ENCODE assay signal across 14 cellular contexts in genomic region chr21:46475296-46475695, GRCh38. TPM values are rescaled to one million over a fixed set of nuclear protein-coding genes. Genes with fewer than 3 reads are reported as not detected.
DNase-seq lines count a peak whose midpoint lies in the region; ATAC-seq and TF ChIP-seq lines count a peak whose summit lies in the region.
"Had no signal": no experiment of that assay in that cellular context is flagged by ENCODE, and none has a peak within 500 bp of the region (broad histone marks: within the 10 kb centered on the region; RNA-seq: fewer than 3 reads in every experiment).

No MANE protein-coding gene starts in this region.

- DNase-seq in CD8-positive, alpha-beta T cell: no peak
- DNase-seq in adipocyte (ENCODE audit: low read depth): peak; percentile 29
- DNase-seq in iris pigment epithelial cell (ENCODE audit: low read depth): peak; percentile 22
- DNase-seq in NAMALWA (ENCODE audit: low spot score): no peak
- no peak for DNase-seq in OCI-LY7 (ENCODE audit: low spot score)
- DNase-seq: BE2C; C1 segment of cervical spinal cord; CD4-positive, CD25-positive, alpha-beta regulatory T cell; DMS153; DMS79; GDM1; H9 had no signal

- CTCF ChIA-PET in CD8-positive, alpha-beta T cell (lab: Charles Lee): no interaction called here
- CTCF ChIA-PET in OCI-LY7 (lab: Charles Lee; ENCODE audit: unreplicated experiment): no interaction called here

- no peaks in the 10 kb centered on the region for H3K27me3 Mint-ChIP-seq in CD8-positive, alpha-beta T cell (ENCODE audit: low read depth)
- H3K27me3 Mint-ChIP-seq: CD4-positive, CD25-positive, alpha-beta regulatory T cell had no signal

- no TSS peak for BruUV-seq in OCI-LY7 (replicated peaks; lab: Mats Ljungman, UMichigan)

- peaks cover 31% of the 10 kb centered on the region for H3K36me3 Mint-ChIP-seq in CD8-positive, alpha-beta T cell

- no peaks in the 10 kb centered on the region for H3K79me2 ChIP-seq in OCI-LY7 (ENCODE audit: insufficient read depth, low read depth, low read length)

- no peaks in the 10 kb centered on the region for H3K9me2 ChIP-seq in OCI-LY7 (ENCODE audit: insufficient read depth, low read length)

- POLR2A ChIA-PET in CD8-positive, alpha-beta T cell (lab: Charles Lee): no interaction called here
- POLR2A ChIA-PET in OCI-LY7 (lab: Charles Lee): interaction anchor here (1.1 to 1.2 kb wide), 2 partner anchors 9 to 16 kb away, joined by 3 read pairs; no protein-coding TSS in a partner anchor

- H3K27me3 ChIP-seq in CD8-positive, alpha-beta T cell (ENCODE audit: insufficient read depth, low read length): no peaks in the 10 kb centered on the region
- no peaks in the 10 kb centered on the region for H3K27me3 ChIP-seq in adipocyte (replicated peaks; ENCODE audit: control insufficient read depth, insufficient read depth, low read length)
- H3K27me3 ChIP-seq: BE2C had no signal

- H3K4me1 ChIP-seq in CD8-positive, alpha-beta T cell (ENCODE audit: insufficient read depth, low read length): peaks cover 25% of the 10 kb centered on the region
- H3K4me1 ChIP-seq in adipocyte (ENCODE audit: control insufficient read depth, insufficient read depth, low read length) (peaks cover 6% of the 10 kb centered on the region), OCI-LY7 (ENCODE audit: insufficient read depth, low read length, poor library complexity, severe bottlenecking) (peaks cover 7% of the 10 kb centered on the region)
- H3K4me1 ChIP-seq: BE2C had no signal

- no peak overlapping the region for H3K4me3 ChIP-seq in CD8-positive, alpha-beta T cell (ENCODE audit: low read depth, low read length)
- no peak overlapping the region for H3K4me3 ChIP-seq in adipocyte (ENCODE audit: low read length)
- H3K4me3 ChIP-seq in OCI-LY7 (ENCODE audit: low read depth, low read length, poor library complexity, severe bottlenecking): no peak overlapping the region

- H3K27ac ChIP-seq in CD8-positive, alpha-beta T cell (ENCODE audit: low read depth, low read length): no peak overlapping the region
- H3K27ac ChIP-seq in OCI-LY7 (ENCODE audit: low read depth, low read length, poor library complexity, severe bottlenecking): no peak overlapping the region

- H3K9me3 ChIP-seq in CD8-positive, alpha-beta T cell (ENCODE audit: low read length): no peaks in the 10 kb centered on the region
- no peaks in the 10 kb centered on the region for H3K9me3 ChIP-seq in adipocyte (ENCODE audit: control insufficient read depth, low read length)
- no peaks in the 10 kb centered on the region for H3K9me3 ChIP-seq in OCI-LY7 (ENCODE audit: low read length)
- H3K9me3 ChIP-seq: BE2C had no signal

- no peak for TF ChIP-seq CTCF in CD8-positive, alpha-beta T cell (IDR thresholded peaks at IDR 0.05)
- no peak for TF ChIP-seq CTCF in OCI-LY7 (conservative IDR thresholded peaks at IDR 0.05; ENCODE audit: low read length)

- H3K4me3 Mint-ChIP-seq in CD8-positive, alpha-beta T cell: no peak overlapping the region
- H3K4me3 Mint-ChIP-seq: CD4-positive, CD25-positive, alpha-beta regulatory T cell; H9 had no signal

- no peak overlapping the region for H3K9ac ChIP-seq in adipocyte (ENCODE audit: low read length)

- intact Hi-C loops in CD8-positive, alpha-beta T cell (cut with DNase I, micrococcal nuclease): no loop called here
- intact Hi-C loops in OCI-LY7 (cut with micrococcal nuclease; ENCODE audit: unreplicated experiment): no loop called here

- peaks cover 56% of the 10 kb centered on the region for H3K4me1 Mint-ChIP-seq in CD8-positive, alpha-beta T cell (ENCODE audit: low read depth)
- H3K4me1 Mint-ChIP-seq: H9 had no signal

- peak overlapping the region; percentile 27 for H3K27ac Mint-ChIP-seq in CD8-positive, alpha-beta T cell
- H3K27ac Mint-ChIP-seq: H9 had no signal

- no peak overlapping the region for H3K4me2 ChIP-seq in OCI-LY7 (ENCODE audit: low read length)

- H2AFZ ChIP-seq in OCI-LY7 (ENCODE audit: low read length): no peak overlapping the region

- H3K36me3 ChIP-seq in CD8-positive, alpha-beta T cell (ENCODE audit: insufficient read depth, low read length): no peaks in the 10 kb centered on the region
- H3K36me3 ChIP-seq in adipocyte (ENCODE audit: control insufficient read depth, insufficient read depth, low read length, severe bottlenecking): no peaks in the 10 kb centered on the region
- peaks cover 3% of the 10 kb centered on the region; the same call in 1 of the 2 replicates for H3K36me3 ChIP-seq in OCI-LY7 (ENCODE audit: insufficient read depth, low read length)
- H3K36me3 ChIP-seq: BE2C had no signal

- no peak for ATAC-seq in CD8-positive, alpha-beta T cell
- ATAC-seq in GM18498 (IDR thresholded peaks at IDR 0.05; ENCODE audit: unreplicated experiment): no peak
- ATAC-seq: HepG2 had no signal

- H3K9me3 Mint-ChIP-seq in CD8-positive, alpha-beta T cell: no peaks in the 10 kb centered on the region
- H3K9me3 Mint-ChIP-seq: CD4-positive, CD25-positive, alpha-beta regulatory T cell; H9 had no signal

- no peaks in the 10 kb centered on the region for H4K20me1 ChIP-seq in OCI-LY7 (ENCODE audit: insufficient read depth, low read length)

RNA-seq across cellular contexts. Expression of gene DIP2A, which starts 16.6 kb away (rescaled TPM):
- total RNA-seq in CD8-positive, alpha-beta T cell: 10 to 100 TPM; 59.5 to 62.3 TPM
- 27.9 and 30.2 TPM in 2 replicates for total RNA-seq in OCI-LY7 (2014; rRNA removed; shearing (Covaris generic))
- total RNA-seq in OCI-LY7 (2022): 44.7 and 52.5 TPM in 2 replicates

Comparison
In these comparisons a context has a peak if more than half of its experiments do, and no peak if none do; other contexts are left out.
1. DNase-seq: peak in adipocyte (single experiment) and iris pigment epithelial cell (single experiment); none in CD8-positive, alpha-beta T cell (0 of 7), NAMALWA (single experiment) and OCI-LY7 (single experiment).